1 cellular context compared by ENCODE assay signal in genomic region chr4:2457481-2458295, GRCh38.
TF ChIP-seq lines count a peak whose summit lies in the region.

No MANE protein-coding gene starts in this region.

TF ChIP-seq in SK-N-SH treated with all-trans-retinoic acid at 6 μM for 48 hours, 23 proteins besides CTCF, POLR2A, EP300 and RAD21:
- no peak for TF ChIP-seq RARB (CRISPR knock-in tag; IDR thresholded peaks at IDR 0.05)
- TF ChIP-seq ZFP3 (CRISPR knock-in tag; IDR thresholded peaks at IDR 0.05): no peak
- no peak for TF ChIP-seq ZFP30 (CRISPR knock-in tag; IDR thresholded peaks at IDR 0.05)
- TF ChIP-seq TCF4 (CRISPR knock-in tag; IDR thresholded peaks at IDR 0.05; ENCODE audit: borderline replicate concordance): no peak
- TF ChIP-seq OSR1 (CRISPR knock-in tag; IDR thresholded peaks at IDR 0.05): no peak
- TF ChIP-seq ZC3H10 (CRISPR knock-in tag; IDR thresholded peaks at IDR 0.05): no peak
- no peak for TF ChIP-seq ISL1 (CRISPR knock-in tag; IDR thresholded peaks at IDR 0.05)
- no peak for TF ChIP-seq SNAI2 (CRISPR knock-in tag; IDR thresholded peaks at IDR 0.05)
- TF ChIP-seq ZNF8 (CRISPR knock-in tag; IDR thresholded peaks at IDR 0.05): no peak
- TF ChIP-seq CSDC2 (CRISPR knock-in tag; IDR thresholded peaks at IDR 0.05): no peak
- TF ChIP-seq ZNF70 (CRISPR knock-in tag; IDR thresholded peaks at IDR 0.05): no peak
- TF ChIP-seq CSRNP3 (CRISPR knock-in tag; IDR thresholded peaks at IDR 0.05): no peak
- TF ChIP-seq PPARA (CRISPR knock-in tag; IDR thresholded peaks at IDR 0.05; ENCODE audit: borderline replicate concordance): no peak
- no peak for TF ChIP-seq ARNTL (CRISPR knock-in tag; IDR thresholded peaks at IDR 0.05; ENCODE audit: borderline replicate concordance, low read depth)
- no peak for TF ChIP-seq POU6F1 (CRISPR knock-in tag; IDR thresholded peaks at IDR 0.05; ENCODE audit: borderline replicate concordance, low read depth)
- TF ChIP-seq CREB5 (CRISPR knock-in tag; IDR thresholded peaks at IDR 0.05; ENCODE audit: low read depth): no peak
